18 cellular contexts compared by ENCODE assay signal in genomic region chr2:10897956-10898355, GRCh38. TPM values are rescaled to one million over a fixed set of nuclear protein-coding genes. Genes with fewer than 3 reads are reported as not detected.
DNase-seq lines count a peak whose midpoint lies in the region; ATAC-seq and TF ChIP-seq lines count a peak whose summit lies in the region.
"Had no signal": no experiment of that assay in that cellular context is flagged by ENCODE, and none has a peak within 500 bp of the region (broad histone marks: within the 10 kb centered on the region; RNA-seq: fewer than 3 reads in every experiment).

No MANE protein-coding gene starts in this region.

- H3K4me1 Mint-ChIP-seq in activated naive CD8-positive, alpha-beta T cell treated with anti-CD3 and anti-CD28 coated beads, Interleukin-2, amount 50 U/mL, for 24 hours = no peaks in the 10 kb centered on the region
- H3K4me1 Mint-ChIP-seq: IgD-negative memory B cell had no signal

- TF ChIP-seq POLR2A in sigmoid colon (IDR thresholded peaks at IDR 0.05) (no peak), gastrocnemius medialis (IDR thresholded peaks at IDR 0.05) (no peak)

- ATAC-seq in gastrocnemius medialis = no peak
- ATAC-seq in activated naive CD8-positive, alpha-beta T cell treated with anti-CD3 and anti-CD28 coated beads, Interleukin-2, amount 50 U/mL, for 24 hours = no peak
- ATAC-seq: GM12878, Right ventricle myocardium inferior had no signal

- H3K4me3 ChIP-seq in astrocyte of the spinal cord (ENCODE audit: low read depth, low read length) = no peak overlapping the region
- no peak overlapping the region for H3K4me3 ChIP-seq in osteoblast (ENCODE audit: insufficient read depth, low read length)
- no peak overlapping the region for H3K4me3 ChIP-seq in sigmoid colon
- no peak overlapping the region for H3K4me3 ChIP-seq in gastrocnemius medialis
- H3K4me3 ChIP-seq: GM12878, HAP-1, PC-9, SK-N-MC had no signal

- no peaks in the 10 kb centered on the region for H3K36me3 Mint-ChIP-seq in activated naive CD8-positive, alpha-beta T cell treated with anti-CD3 and anti-CD28 coated beads, Interleukin-2, amount 50 U/mL, for 24 hours (ENCODE audit: low read depth)
- H3K36me3 Mint-ChIP-seq: IgD-negative memory B cell had no signal

- H3K79me2 ChIP-seq in osteoblast (ENCODE audit: insufficient read depth, low read length) = no peaks in the 10 kb centered on the region

- H3K27ac ChIP-seq in osteoblast (ENCODE audit: low read depth, low read length) = no peak overlapping the region
- no peak overlapping the region for H3K27ac ChIP-seq in sigmoid colon
- H3K27ac ChIP-seq in gastrocnemius medialis = no peak overlapping the region
- H3K27ac ChIP-seq: PC-9, SK-N-MC had no signal

- H3K9me3 ChIP-seq in osteoblast (ENCODE audit: low read depth, low read length) (no peaks in the 10 kb centered on the region), sigmoid colon (no peaks in the 10 kb centered on the region), gastrocnemius medialis (no peaks in the 10 kb centered on the region)
- H3K9me3 ChIP-seq: HAP-1 had no signal

- H3K4me1 ChIP-seq in osteoblast (ENCODE audit: insufficient read depth, low read length) (no peaks in the 10 kb centered on the region), sigmoid colon (no peaks in the 10 kb centered on the region), gastrocnemius medialis (no peaks in the 10 kb centered on the region)
- H3K4me1 ChIP-seq: HAP-1 had no signal

- TF ChIP-seq CTCF in astrocyte of the spinal cord (IDR thresholded peaks at IDR 0.05; ENCODE audit: low read depth, low read length) (no peak), osteoblast (IDR thresholded peaks at IDR 0.05; ENCODE audit: extremely low read depth, low read depth, low read length) (no peak), sigmoid colon (IDR thresholded peaks at IDR 0.05) (no peak), gastrocnemius medialis (IDR thresholded peaks at IDR 0.05 in 4 of 5, conservative IDR thresholded peaks at IDR 0.05 in 1 of 5) (no peak)

- 72 to 92% methylated on average over 4 of the region's 4 CpGs for WGBS in sigmoid colon, 2 donors

- no peak overlapping the region for H3K4me3 Mint-ChIP-seq in activated naive CD8-positive, alpha-beta T cell treated with anti-CD3 and anti-CD28 coated beads, Interleukin-2, amount 50 U/mL, for 24 hours
- H3K4me3 Mint-ChIP-seq: IgD-negative memory B cell had no signal

- TF ChIP-seq EP300 in sigmoid colon (IDR thresholded peaks at IDR 0.05) = no peak

- H3K9me3 Mint-ChIP-seq in activated naive CD8-positive, alpha-beta T cell treated with anti-CD3 and anti-CD28 coated beads, Interleukin-2, amount 50 U/mL, for 24 hours = no peaks in the 10 kb centered on the region
- H3K9me3 Mint-ChIP-seq: IgD-negative memory B cell had no signal

- H3K4me2 ChIP-seq in osteoblast (ENCODE audit: insufficient read depth, low read length) = no peak overlapping the region
- H3K4me2 ChIP-seq: PC-9 had no signal

- in situ Hi-C loops in astrocyte of the spinal cord (cut with HindIII; ENCODE audit: low sequenced_read_pairs) = no loop called here
- in situ Hi-C loops in gastrocnemius medialis (cut with MboI; ENCODE audit: low sequenced_read_pairs in 4 of 4) = no loop called here

- H2AFZ ChIP-seq in osteoblast (ENCODE audit: low read length) = no peak overlapping the region
- H2AFZ ChIP-seq: PC-9 had no signal

- H3K36me3 ChIP-seq in osteoblast (ENCODE audit: insufficient read depth, low read length) (no peaks in the 10 kb centered on the region), sigmoid colon (no peaks in the 10 kb centered on the region), gastrocnemius medialis (no peaks in the 10 kb centered on the region)
- H3K36me3 ChIP-seq: HAP-1 had no signal

- no peak overlapping the region for H3K27ac Mint-ChIP-seq in activated naive CD8-positive, alpha-beta T cell treated with anti-CD3 and anti-CD28 coated beads, Interleukin-2, amount 50 U/mL, for 24 hours
- H3K27ac Mint-ChIP-seq: IgD-negative memory B cell had no signal

- no peaks in the 10 kb centered on the region for H4K20me1 ChIP-seq in osteoblast (ENCODE audit: insufficient read depth, low read length)

- peaks cover 13% of the 10 kb centered on the region for H3K27me3 Mint-ChIP-seq in activated naive CD8-positive, alpha-beta T cell treated with anti-CD3 and anti-CD28 coated beads, Interleukin-2, amount 50 U/mL, for 24 hours

- peaks cover 28% of the 10 kb centered on the region for H3K27me3 ChIP-seq in osteoblast (ENCODE audit: insufficient read depth, low read length)
- no peaks in the 10 kb centered on the region for H3K27me3 ChIP-seq in sigmoid colon
- H3K27me3 ChIP-seq in gastrocnemius medialis = no peaks in the 10 kb centered on the region

- intact Hi-C loops in sigmoid colon (cut with DNase I) = loop anchor here (5.0 kb wide), 1 partner anchor 66 kb away; no protein-coding TSS in a partner anchor
- intact Hi-C loops in gastrocnemius medialis (cut with DNase I; ENCODE audit: low total_unique reads) = no loop called here

- DNase-seq in EH (ENCODE audit: low read depth) = peak; percentile 44
- peak; percentile 46 for DNase-seq in HT1080 (ENCODE audit: low read depth)
- DNase-seq in astrocyte of the spinal cord (ENCODE audit: low read depth, low spot score) = peak; percentile 23
- DNase-seq in osteoblast (ENCODE audit: insufficient read length, low spot score, missing footprints) = peak; percentile 72
- no peak for DNase-seq in sigmoid colon
- DNase-seq in gastrocnemius medialis = no peak
- no peak for DNase-seq in activated naive CD8-positive, alpha-beta T cell treated with anti-CD3 and anti-CD28 coated beads, Interleukin-2, amount 50 U/mL, for 24 hours
- DNase-seq: C1 segment of cervical spinal cord, NCI-H1105 treated with DMSO at 0.1 percent for 48 hours, NCI-H187, NCI-H446 treated with DMSO at 0.1 percent for 48 hours, NCI-H748 treated with DMSO at 0.1 percent for 48 hours had no signal

RNA-seq across cellular contexts. Expression of gene KCNF1, which starts 13.8 kb away (rescaled TPM):
- total RNA-seq in HT1080 (2014; rRNA removed; shearing (Covaris generic)) = 0.07 and 0.14 TPM in 2 replicates
- polyA plus RNA-seq in HT1080 (2015; cell fraction: cytosol; rRNA removed) = 0.09 and 0.14 TPM in 2 replicates
- polyA plus RNA-seq in HT1080 (2015; cell fraction: nucleus; rRNA removed) = 0.05 and 0.08 TPM in 2 replicates
- total RNA-seq in osteoblast (under 0.01 TPM in 1 of 2 replicates, not detected in the other), sigmoid colon (1 to 10 TPM in 2 of 4 donors, under 1 TPM in 2; 0.16 to 1.4 (median 0.94) TPM), gastrocnemius medialis (not detected)
- polyA plus RNA-seq in sigmoid colon = 1 to 10 TPM in 1 of 3 donors, under 1 TPM in 1, not detected in 1; 0.34 to 1.2 TPM
- total RNA-seq: GM12878 had no signal
- polyA plus RNA-seq: GM12878, IgD-negative memory B cell had no signal

Comparison
In these comparisons a context has a peak if more than half of its experiments do, and no peak if none do; other contexts are left out.
1. DNase-seq: peak in EH (single experiment), HT1080 (single experiment), astrocyte of the spinal cord (single experiment) and osteoblast (single experiment); none in sigmoid colon (single experiment), gastrocnemius medialis (0 of 2) and activated naive CD8-positive, alpha-beta T cell treated with anti-CD3 and anti-CD28 coated beads, Interleukin-2, amount 50 U/mL, for 24 hours (single experiment).